1 cellular context compared by ENCODE assay signal in genomic region chr2:204333861-204334260, GRCh38.
TF ChIP-seq lines count a peak whose summit lies in the region.

No MANE protein-coding gene starts in this region.

TF ChIP-seq in IMR-90, 13 proteins besides CTCF, POLR2A, EP300 and RAD21:
- no peak for TF ChIP-seq USF2 (IDR thresholded peaks at IDR 0.05; ENCODE audit: low read depth, low read length)
- TF ChIP-seq ELK1 (IDR thresholded peaks at IDR 0.05; ENCODE audit: borderline replicate concordance, low read depth, low read length), result no peak
- no peak for TF ChIP-seq MXI1 (IDR thresholded peaks at IDR 0.05; ENCODE audit: borderline replicate concordance, low read depth, low read length)
- no peak for TF ChIP-seq FOS (IDR thresholded peaks at IDR 0.05; ENCODE audit: low read depth, low read length)
- no peak for TF ChIP-seq CEBPB (IDR thresholded peaks at IDR 0.05; ENCODE audit: low read depth, low read length)
- no peak for TF ChIP-seq RFX5 (IDR thresholded peaks at IDR 0.05; ENCODE audit: low read depth, low read length)
- TF ChIP-seq RCOR1 (IDR thresholded peaks at IDR 0.05; ENCODE audit: insufficient replicate concordance, low read length), result no peak
- no peak for TF ChIP-seq MAFK (IDR thresholded peaks at IDR 0.05; ENCODE audit: low read depth, low read length)
- TF ChIP-seq MAZ (IDR thresholded peaks at IDR 0.05; ENCODE audit: borderline replicate concordance, low read depth, low read length), result no peak
- TF ChIP-seq NFE2L2 (IDR thresholded peaks at IDR 0.05; ENCODE audit: low read depth, low read length), result no peak
